10 cellular contexts compared by ENCODE assay signal in the genomic region with DNA sequence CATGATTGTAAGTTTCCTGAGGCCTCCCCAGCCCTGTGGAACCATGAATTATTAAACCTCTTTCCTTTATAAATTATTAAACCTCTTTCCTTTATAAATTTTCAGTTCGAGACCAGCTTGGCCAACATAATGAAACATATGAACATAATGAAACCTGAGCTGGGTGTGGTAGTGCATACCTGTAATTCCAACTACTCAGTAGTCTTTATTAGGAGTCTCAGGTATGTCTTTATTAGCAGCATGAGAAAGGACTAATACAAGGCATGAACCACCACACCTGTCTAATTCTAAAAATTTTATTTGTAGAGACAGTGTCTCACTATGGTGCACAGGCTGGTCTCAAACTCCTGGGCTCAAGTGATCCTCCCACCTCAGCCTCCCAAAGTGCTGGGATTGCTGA. TPM values are rescaled to one million over a fixed set of nuclear protein-coding genes. Genes with fewer than 3 reads are reported as not detected.
"Had no signal": no experiment of that assay in that cellular context is flagged by ENCODE, and none has a peak within 500 bp of the region (broad histone marks: within the 10 kb centered on the region; RNA-seq: fewer than 3 reads in every experiment).

No MANE protein-coding gene starts in this region.

- H3K36me3 ChIP-seq: HAP-1 had no signal

- ATAC-seq: HCT116, HepG2, K562 had no signal

- H3K36me3 Mint-ChIP-seq: IgD-negative memory B cell had no signal

- H3K9me3 ChIP-seq: HAP-1 had no signal

- H3K4me3 Mint-ChIP-seq: HFFc6, IgD-negative memory B cell had no signal

- DNase-seq: GM23248, GOT3, H7, HFFc6 had no signal

- H3K4me1 ChIP-seq: HAP-1 had no signal

- H3K9ac ChIP-seq: GM23248 had no signal

- H3K27ac Mint-ChIP-seq: HFFc6, IgD-negative memory B cell had no signal

- H2AFZ ChIP-seq: GM23248 had no signal

- H3K4me1 Mint-ChIP-seq: IgD-negative memory B cell had no signal

- H3K4me3 ChIP-seq: GM23248, HAP-1, K562 had no signal

- H3K9me3 Mint-ChIP-seq: HFFc6, IgD-negative memory B cell had no signal

- H3K27ac ChIP-seq: GM23248, HL-60 had no signal

RNA-seq across cellular contexts. Expression of a gene that starts 27.1 kb away (rescaled TPM):
- total RNA-seq: H7, HepG2 had no signal
- polyA plus RNA-seq: IgD-negative memory B cell had no signal
